3 cellular contexts compared by ENCODE assay signal in genomic region chr17:80119271-80119791, GRCh38.
TF ChIP-seq lines count a peak whose summit lies in the region.

No MANE protein-coding gene starts in this region.

TF ChIP-seq in SK-N-SH, 30 proteins besides CTCF, POLR2A, EP300 and RAD21 (continues in another document):
- TF ChIP-seq USF1 (IDR thresholded peaks at IDR 0.05; ENCODE audit: borderline replicate concordance, low read depth), result no peak
- no peak for TF ChIP-seq IRF3 (IDR thresholded peaks at IDR 0.05; ENCODE audit: low read depth, low read length)
- no peak for TF ChIP-seq POLR2AphosphoS5 (IDR thresholded peaks at IDR 0.05; ENCODE audit: low read depth, low read length)
- TF ChIP-seq ZBTB33 (IDR thresholded peaks at IDR 0.05; ENCODE audit: borderline replicate concordance, low read depth), result no peak
- no peak for TF ChIP-seq MEF2A (IDR thresholded peaks at IDR 0.05; ENCODE audit: borderline replicate concordance, low read depth)
- no peak for TF ChIP-seq FOXM1 (IDR thresholded peaks at IDR 0.05; ENCODE audit: low read depth)
- no peak for TF ChIP-seq GATA2 (CRISPR knock-in tag; IDR thresholded peaks at IDR 0.05)
- no peak for TF ChIP-seq JUND (IDR thresholded peaks at IDR 0.05)
- TF ChIP-seq EZH2phosphoT487 (IDR thresholded peaks at IDR 0.05; ENCODE audit: borderline replicate concordance, low read depth), result no peak
- no peak for TF ChIP-seq REST (IDR thresholded peaks at IDR 0.05; ENCODE audit: low read depth, low read length)
- no peak for TF ChIP-seq GABPA (IDR thresholded peaks at IDR 0.05; ENCODE audit: low read depth)

TF ChIP-seq in SK-N-SH treated with all-trans-retinoic acid at 6 μM for 48 hours, 23 proteins besides CTCF, POLR2A, EP300 and RAD21:
- TF ChIP-seq ZNF70 (CRISPR knock-in tag; IDR thresholded peaks at IDR 0.05), result no peak
- TF ChIP-seq SNAI2 (CRISPR knock-in tag; IDR thresholded peaks at IDR 0.05), result no peak
- TF ChIP-seq ZFP3 (CRISPR knock-in tag; IDR thresholded peaks at IDR 0.05), result no peak
- no peak for TF ChIP-seq ZNF8 (CRISPR knock-in tag; IDR thresholded peaks at IDR 0.05)

TF ChIP-seq in HCT116, 20 proteins besides CTCF, POLR2A, EP300 and RAD21:
- TF ChIP-seq CEBPB (IDR thresholded peaks at IDR 0.05; ENCODE audit: low read depth) (no peak), SIN3A (IDR thresholded peaks at IDR 0.05; ENCODE audit: low read depth) (no peak), ATF3 (IDR thresholded peaks at IDR 0.05) (no peak), TCF7L2 (IDR thresholded peaks at IDR 0.05; ENCODE audit: borderline replicate concordance, extremely low read depth, insufficient read depth, insufficient read length) (no peak), POLR2AphosphoS5 (IDR thresholded peaks at IDR 0.05; ENCODE audit: low read depth, low read length) (no peak), ELF1 (IDR thresholded peaks at IDR 0.05; ENCODE audit: borderline replicate concordance, low read depth) (no peak), ZBTB33 (IDR thresholded peaks at IDR 0.05; ENCODE audit: extremely low read depth, insufficient replicate concordance, low read length) (no peak), ZFX (IDR thresholded peaks at IDR 0.05) (no peak), ZNF274 (IDR thresholded peaks at IDR 0.05; ENCODE audit: low read depth, low read length) (no peak), YY1 (IDR thresholded peaks at IDR 0.05; ENCODE audit: extremely low read depth, insufficient replicate concordance, low read depth, low read length) (no peak), EGR1 (IDR thresholded peaks at IDR 0.05; ENCODE audit: low read depth) (no peak)
TF ChIP-seq in HCT116: peak in this region for 0.
